11 cellular contexts compared by ENCODE assay signal in the genomic region with DNA sequence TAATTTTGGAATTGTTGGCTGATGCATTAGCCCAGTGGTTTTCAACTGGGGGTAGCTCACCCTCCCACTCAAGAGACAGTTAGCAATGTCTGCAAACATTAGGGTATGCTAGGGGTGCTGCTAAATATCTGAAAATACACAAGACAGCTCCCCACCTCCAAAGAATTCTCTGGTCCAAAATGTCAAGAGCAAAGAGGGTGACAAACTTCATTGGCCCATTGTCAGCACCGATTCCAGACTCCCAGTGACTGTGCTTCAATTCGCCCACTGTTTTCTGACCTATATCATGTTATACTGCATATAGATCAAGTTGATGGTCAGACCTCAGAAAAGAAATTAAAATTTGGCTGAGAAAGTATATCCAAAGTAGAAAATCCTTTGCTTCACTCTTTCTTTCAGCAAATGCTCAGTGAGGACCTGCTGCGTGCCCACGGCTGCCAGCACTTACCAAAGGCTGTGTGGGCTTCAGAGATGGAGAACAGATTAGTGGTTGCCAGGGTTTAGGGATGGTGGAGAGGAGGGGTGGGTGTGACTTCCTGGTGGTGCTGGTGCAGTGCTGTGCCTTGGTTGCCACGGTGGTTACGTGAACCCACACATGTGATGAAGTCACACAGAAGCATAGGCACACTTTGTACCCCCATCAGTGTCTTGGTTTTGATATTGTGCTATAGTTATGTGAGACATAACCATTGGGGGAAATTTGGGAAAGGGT.
DNase-seq lines count a peak whose midpoint lies in the region; ATAC-seq, FAIRE-seq and TF ChIP-seq lines count a peak whose summit lies in the region.
"Had no signal": no experiment of that assay in that cellular context is flagged by ENCODE, and none has a peak within 500 bp of the region (broad histone marks: within the 10 kb centered on the region; RNA-seq: fewer than 3 reads in every experiment).

No MANE protein-coding gene starts in this region.

- H3K9me3 ChIP-seq in psoas muscle: no peaks in the 10 kb centered on the region

- H3K4me3 Mint-ChIP-seq in activated naive CD8-positive, alpha-beta T cell treated with anti-CD3 and anti-CD28 coated beads, Interleukin-2, amount 50 U/mL, for 24 hours: no peak overlapping the region

- no peaks in the 10 kb centered on the region for H3K27me3 Mint-ChIP-seq in activated naive CD8-positive, alpha-beta T cell treated with anti-CD3 and anti-CD28 coated beads, Interleukin-2, amount 50 U/mL, for 24 hours

- no peak for TF ChIP-seq CTCF in psoas muscle (IDR thresholded peaks at IDR 0.05)

- H3K36me3 ChIP-seq in psoas muscle (ENCODE audit: insufficient read depth in 1 of 2, low read depth in 1 of 2): no peaks in the 10 kb centered on the region

- H3K9me3 Mint-ChIP-seq in activated naive CD8-positive, alpha-beta T cell treated with anti-CD3 and anti-CD28 coated beads, Interleukin-2, amount 50 U/mL, for 24 hours: peaks cover 6% of the 10 kb centered on the region

- peak overlapping the region; percentile 29 for H3K27ac Mint-ChIP-seq in activated naive CD8-positive, alpha-beta T cell treated with anti-CD3 and anti-CD28 coated beads, Interleukin-2, amount 50 U/mL, for 24 hours

- intact Hi-C loops in psoas muscle (cut with DNase I): loop anchor here in 1 of 2 donors (5.0 kb wide), 1 partner anchor 206 kb away; a partner anchor contains a TSS

- peak; percentile 27 for DNase-seq in stimulated activated CD4-positive, alpha-beta T cell treated with anti-CD3 and anti-CD28 coated beads, Interleukin-4, amount 100 ng/mL, for 24 hours
- DNase-seq in stimulated activated CD4-positive, alpha-beta T cell treated with anti-CD3 and anti-CD28 coated beads, Interleukin-2, amount 100 ng/mL, for 24 hours: no peak
- peak; percentile 34 for DNase-seq in activated naive CD8-positive, alpha-beta T cell treated with anti-CD3 and anti-CD28 coated beads, Interleukin-2, amount 50 U/mL, for 24 hours
- DNase-seq in psoas muscle (no peak), urothelium cell line (ENCODE audit: low spot score) (no peak), glomerular visceral epithelial cell (ENCODE audit: extremely low spot score) (no peak), DMS53 (lab: John Stamatoyannopoulos, UW) (no peak), HuH-7.5 (ENCODE audit: low spot score) (no peak)

- peak; percentile 95 for ATAC-seq in activated naive CD8-positive, alpha-beta T cell treated with anti-CD3 and anti-CD28 coated beads, Interleukin-2, amount 50 U/mL, for 24 hours
- peak; percentile 36 to 45 (median 42) for ATAC-seq in psoas muscle
- ATAC-seq: esophagus mucosa had no signal

- FAIRE-seq in urothelium cell line (lab: Jason Lieb, UNC): peak; percentile 44
- FAIRE-seq: astrocyte, keratinocyte had no signal

- H3K4me1 Mint-ChIP-seq in activated naive CD8-positive, alpha-beta T cell treated with anti-CD3 and anti-CD28 coated beads, Interleukin-2, amount 50 U/mL, for 24 hours: peaks cover 39% of the 10 kb centered on the region

- H3K4me1 ChIP-seq in psoas muscle: peaks cover 64% of the 10 kb centered on the region

- WGBS in psoas muscle, 3 donors: 33 to 58% (median 39%) methylated on average over 6 of the region's 6 CpGs

- H3K36me3 Mint-ChIP-seq in activated naive CD8-positive, alpha-beta T cell treated with anti-CD3 and anti-CD28 coated beads, Interleukin-2, amount 50 U/mL, for 24 hours (ENCODE audit: low read depth): peaks cover 38% of the 10 kb centered on the region

- H3K27ac ChIP-seq in psoas muscle: peak overlapping the region; percentile 87

- no peaks in the 10 kb centered on the region for H3K27me3 ChIP-seq in psoas muscle (ENCODE audit: insufficient read depth in 3 of 3, low read length in 2 of 3)

- H3K4me3 ChIP-seq in psoas muscle: peak overlapping the region; percentile 4

Comparison
In these comparisons a context has a peak if more than half of its experiments do, and no peak if none do; other contexts are left out.
1. DNase-seq: peak in stimulated activated CD4-positive, alpha-beta T cell treated with anti-CD3 and anti-CD28 coated beads, Interleukin-4, amount 100 ng/mL, for 24 hours (single experiment) and activated naive CD8-positive, alpha-beta T cell treated with anti-CD3 and anti-CD28 coated beads, Interleukin-2, amount 50 U/mL, for 24 hours (single experiment); none in stimulated activated CD4-positive, alpha-beta T cell treated with anti-CD3 and anti-CD28 coated beads, Interleukin-2, amount 100 ng/mL, for 24 hours (0 of 2), psoas muscle (0 of 2), urothelium cell line (single experiment), glomerular visceral epithelial cell (single experiment), DMS53 (single experiment) and HuH-7.5 (single experiment).